ENCODE assay signal across 9 cellular contexts in the genomic region with DNA sequence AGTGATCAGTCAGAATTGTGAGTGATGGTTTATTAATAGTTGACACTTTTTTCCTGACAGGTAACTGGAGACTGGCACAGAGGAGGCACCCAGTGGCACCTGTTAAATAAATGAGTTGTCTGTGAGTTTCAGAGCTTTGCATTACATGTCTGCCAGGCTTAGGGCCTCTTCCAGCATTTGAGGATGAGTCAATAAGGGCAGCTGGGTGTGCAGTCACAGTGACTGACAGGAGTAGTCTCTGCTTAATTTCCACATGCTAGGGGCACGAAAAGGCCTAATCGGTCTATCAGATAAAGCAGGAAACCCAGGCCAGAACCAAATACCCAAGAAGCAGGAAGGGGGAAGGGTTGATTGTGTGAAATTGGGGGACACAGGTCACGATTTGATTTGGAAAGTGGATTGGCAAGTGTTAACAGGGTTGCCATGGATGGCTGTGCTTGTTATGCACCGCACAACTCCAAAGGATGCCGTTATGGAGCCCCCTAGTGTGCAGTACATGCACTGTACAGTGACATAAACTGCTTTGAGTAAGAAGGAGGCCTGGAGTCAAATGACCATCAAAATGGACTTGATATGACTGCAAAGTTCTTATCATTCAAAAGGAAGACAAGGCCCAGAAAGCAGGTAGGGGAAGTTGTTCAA.
A peak's percentile ranks its signal among the peaks of the same experiment; 100 is the strongest.
DNase-seq lines count a peak whose midpoint lies in the region; ATAC-seq and TF ChIP-seq lines count a peak whose summit lies in the region.
"Had no signal": no experiment of that assay in that cellular context is flagged by ENCODE, and none has a peak within 500 bp of the region (broad histone marks: within the 10 kb centered on the region; RNA-seq: fewer than 3 reads in every experiment).

No MANE protein-coding gene starts in this region.

- intact Hi-C loops in sigmoid colon (cut with DNase I) = no loop called here

- no peak overlapping the region for H3K27ac ChIP-seq in C4-2B
- H3K27ac ChIP-seq in gastroesophageal sphincter = no peak overlapping the region
- no peak overlapping the region for H3K27ac ChIP-seq in sigmoid colon
- H3K27ac ChIP-seq: skin epidermis had no signal

- peaks cover 32% of the 10 kb centered on the region for H3K27me3 ChIP-seq in gastroesophageal sphincter
- no peaks in the 10 kb centered on the region for H3K27me3 ChIP-seq in sigmoid colon

- DNase-seq in GM19240 (ENCODE audit: insufficient read length, low spot score) = peak; percentile 17
- peak; percentile 64 for DNase-seq in OCI-M1 (lab: John Stamatoyannopoulos, UW)
- peak; percentile 26 for DNase-seq in activated T-helper 1 cell treated with Interleukin-2 at 50 U/mL for 16 hours (ENCODE audit: low read depth)
- peak; percentile 61 for DNase-seq in renal cortical epithelial cell (ENCODE audit: low read depth)
- DNase-seq in sigmoid colon = no peak

- TF ChIP-seq POLR2A in gastroesophageal sphincter (IDR thresholded peaks at IDR 0.05) (no peak), sigmoid colon (IDR thresholded peaks at IDR 0.05) (no peak)

- ATAC-seq in HG03521 (IDR thresholded peaks at IDR 0.05; ENCODE audit: unreplicated experiment) (peak; percentile 74), gastroesophageal sphincter (peak; percentile 63)

- H3K4me1 ChIP-seq in gastroesophageal sphincter (no peaks in the 10 kb centered on the region), sigmoid colon (no peaks in the 10 kb centered on the region)

- peak; percentile 91 for TF ChIP-seq CTCF in C4-2B (conservative IDR thresholded peaks at IDR 0.05)
- TF ChIP-seq CTCF in gastroesophageal sphincter (IDR thresholded peaks at IDR 0.05) = peak in 3 of 4 experiments; percentile 36 to 62 (median 42)
- TF ChIP-seq CTCF in sigmoid colon (IDR thresholded peaks at IDR 0.05) = peak in 1 of 4 experiments; percentile 45

- no peak for TF ChIP-seq EP300 in gastroesophageal sphincter (IDR thresholded peaks at IDR 0.05)
- TF ChIP-seq EP300 in sigmoid colon (IDR thresholded peaks at IDR 0.05) = no peak

- H3K4me3 ChIP-seq in gastroesophageal sphincter (no peak overlapping the region), sigmoid colon (no peak overlapping the region)
- H3K4me3 ChIP-seq: skin epidermis had no signal

- no peaks in the 10 kb centered on the region for H3K36me3 ChIP-seq in gastroesophageal sphincter
- H3K36me3 ChIP-seq in sigmoid colon = no peaks in the 10 kb centered on the region

- WGBS in gastroesophageal sphincter (ENCODE audit: low coverage in 1 of 2), 2 donors = 18 to 27% methylated on average over 2 to 5 of the region's 5 CpGs
- WGBS in sigmoid colon, 2 donors = 36 to 40% methylated on average over 5 of the region's 5 CpGs

- H3K9me3 ChIP-seq in gastroesophageal sphincter (no peaks in the 10 kb centered on the region), sigmoid colon (no peaks in the 10 kb centered on the region)
